In the genomic region with DNA sequence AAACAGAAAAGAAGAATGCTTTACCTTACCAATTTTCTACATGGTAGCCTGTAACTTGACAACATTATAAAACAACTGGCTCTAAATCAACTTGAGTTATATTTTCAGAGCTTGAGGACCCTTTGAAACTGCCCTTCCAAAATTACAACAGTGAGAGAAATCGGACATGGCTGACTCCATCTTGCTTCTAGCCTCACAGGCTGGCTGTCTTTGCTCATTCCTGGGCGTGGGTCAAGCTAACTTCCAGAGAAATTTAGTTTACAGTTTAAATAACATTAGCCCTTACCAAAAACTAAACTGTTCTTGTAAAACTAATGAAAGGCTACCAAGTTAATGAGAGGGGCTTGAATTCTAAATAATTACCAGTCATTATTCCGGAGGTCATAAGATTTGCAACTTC, we compare ENCODE assay signal across 15 cellular contexts.
DNase-seq lines count a peak whose midpoint lies in the region; ATAC-seq and TF ChIP-seq lines count a peak whose summit lies in the region.
"Had no signal": no experiment of that assay in that cellular context is flagged by ENCODE, and none has a peak within 500 bp of the region (broad histone marks: within the 10 kb centered on the region; RNA-seq: fewer than 3 reads in every experiment).

No MANE protein-coding gene starts in this region.

- peaks cover 11% of the 10 kb centered on the region for H3K36me3 ChIP-seq in GM23338 (ENCODE audit: insufficient read depth)
- no peaks in the 10 kb centered on the region for H3K36me3 ChIP-seq in mesendoderm (ENCODE audit: control insufficient read depth, insufficient read depth, low read length)
- H3K36me3 ChIP-seq in neuronal stem cell (replicated peaks in 1 of 2; ENCODE audit: control insufficient read depth in 2 of 2, insufficient read depth in 2 of 2, low read length in 2 of 2), result no peaks in the 10 kb centered on the region
- H3K36me3 ChIP-seq: BE2C, HAP-1 had no signal

- H3K4me1 Mint-ChIP-seq in CD14-positive monocyte (peaks cover 32% of the 10 kb centered on the region), GM23338 (peaks cover 7% of the 10 kb centered on the region)

- H3K9ac ChIP-seq in mesendoderm (ENCODE audit: low read length), result no peak overlapping the region
- H3K9ac ChIP-seq in neuronal stem cell (ENCODE audit: low read depth, low read length, poor library complexity), result no peak overlapping the region

- H3K9me3 Mint-ChIP-seq in CD14-positive monocyte (peaks cover 0 to 10% (median 2%) of the 10 kb centered on the region in 7 donors), GM23338 (peaks cover 37% of the 10 kb centered on the region)

- peaks cover 8% of the 10 kb centered on the region for H3K4me1 ChIP-seq in GM23338 (ENCODE audit: insufficient read depth)
- H3K4me1 ChIP-seq in mesendoderm (ENCODE audit: control insufficient read depth, low read depth, low read length), result peaks cover 6% of the 10 kb centered on the region
- H3K4me1 ChIP-seq in neuronal stem cell (ENCODE audit: control insufficient read depth in 2 of 2, insufficient read depth in 1 of 2, low read depth in 1 of 2, low read length in 2 of 2), result peaks cover 0 to 3% of the 10 kb centered on the region in 2 donors

- TF ChIP-seq CTCF in CD14-positive monocyte (IDR thresholded peaks at IDR 0.05) (no peak), GM23338 (conservative IDR thresholded peaks at IDR 0.05; ENCODE audit: low read depth in 2 of 2) (no peak)

- H2BK12ac ChIP-seq in neuronal stem cell (ENCODE audit: low read length), result no peak overlapping the region

- DNase-seq in CD14-positive monocyte (ENCODE audit: low spot score) (no peak), GM23338 (ENCODE audit: low spot score) (no peak), mesendoderm (no peak), neuronal stem cell (ENCODE audit: low spot score) (no peak), T-helper 1 cell (no peak), LoVo (ENCODE audit: low spot score) (no peak), NCI-H1930 (lab: John Stamatoyannopoulos, UW) (no peak)
- DNase-seq: BE2C; CD8-positive, alpha-beta T cell; COR-L47; DND-41; GDM1; GOT3 had no signal

- H3K27ac ChIP-seq in GM23338 (ENCODE audit: low read depth), result no peak overlapping the region
- no peak overlapping the region for H3K27ac ChIP-seq in mesendoderm (ENCODE audit: low read depth, low read length)
- no peak overlapping the region for H3K27ac ChIP-seq in neuronal stem cell (replicated peaks; ENCODE audit: low read length)
- H3K27ac ChIP-seq: C4-2B had no signal

- H3K27me3 Mint-ChIP-seq in CD14-positive monocyte (ENCODE audit: low read depth in 3 of 3) (peaks cover 0 to 2% (median 0%) of the 10 kb centered on the region in 3 donors), GM23338 (ENCODE audit: insufficient read depth, low read depth, poor library complexity) (no peaks in the 10 kb centered on the region)

- H3K79me1 ChIP-seq in mesendoderm (ENCODE audit: low read length) (no peaks in the 10 kb centered on the region), neuronal stem cell (ENCODE audit: low read depth, low read length) (no peaks in the 10 kb centered on the region)

- no peak overlapping the region for H3K4me3 ChIP-seq in GM23338
- H3K4me3 ChIP-seq in mesendoderm (ENCODE audit: low read length), result no peak overlapping the region
- no peak overlapping the region for H3K4me3 ChIP-seq in neuronal stem cell (ENCODE audit: low read length in 2 of 2)
- H3K4me3 ChIP-seq: HAP-1 had no signal

- no peaks in the 10 kb centered on the region for H3F3A ChIP-seq in GM23338 (replicated peaks; ENCODE audit: low read depth)

- H2AK5ac ChIP-seq in mesendoderm (ENCODE audit: low read length), result no peak overlapping the region
- H2AK5ac ChIP-seq in neuronal stem cell (ENCODE audit: low read depth, low read length), result no peak overlapping the region

- no peaks in the 10 kb centered on the region for H3K79me2 ChIP-seq in GM23338 (replicated peaks; ENCODE audit: insufficient read depth)
- no peaks in the 10 kb centered on the region for H3K79me2 ChIP-seq in mesendoderm (ENCODE audit: control insufficient read depth, insufficient read depth, low read length)

- peak overlapping the region; percentile 39 for H3K18ac ChIP-seq in mesendoderm (ENCODE audit: low read length)
- H3K18ac ChIP-seq in neuronal stem cell (ENCODE audit: low read length), result no peak overlapping the region

- H2BK15ac ChIP-seq in mesendoderm (replicated peaks; ENCODE audit: low read depth) (no peak overlapping the region), neuronal stem cell (ENCODE audit: low read length) (no peak overlapping the region)

- H3K27me3 ChIP-seq in GM23338 (ENCODE audit: insufficient read depth), result no peaks in the 10 kb centered on the region
- no peaks in the 10 kb centered on the region for H3K27me3 ChIP-seq in mesendoderm (ENCODE audit: insufficient read depth, low read length, poor library complexity)
- no peaks in the 10 kb centered on the region for H3K27me3 ChIP-seq in neuronal stem cell (ENCODE audit: control insufficient read depth in 3 of 3, insufficient read depth in 3 of 3, low read depth in 1 of 3, low read length in 3 of 3)
- H3K27me3 ChIP-seq: BE2C had no signal

- intact Hi-C loops in CD14-positive monocyte (cut with micrococcal nuclease), result no loop called here

- H4K5ac ChIP-seq in mesendoderm (ENCODE audit: low read length), result no peak overlapping the region

- H3K23ac ChIP-seq in mesendoderm (ENCODE audit: low read length), result no peak overlapping the region
- no peak overlapping the region for H3K23ac ChIP-seq in neuronal stem cell (ENCODE audit: low read depth, low read length, poor library complexity)

- WGBS in mesendoderm (ENCODE audit: extremely low coverage, insufficient coverage, low lambda C conversion rate), result no CpG with 5 or more reads among the region's 3 CpGs
- no CpG with 5 or more reads among the region's 3 CpGs for WGBS in neuronal stem cell (ENCODE audit: extremely low coverage in 2 of 2, insufficient read length in 2 of 2, insufficient replicate concordance in 1 of 2), 2 donors

- no peak overlapping the region for H3K4me3 Mint-ChIP-seq in CD14-positive monocyte
- H3K4me3 Mint-ChIP-seq in GM23338, result no peak overlapping the region
- H3K4me3 Mint-ChIP-seq: CD8-positive, alpha-beta T cell had no signal

- peaks cover 0 to 20% of the 10 kb centered on the region in 2 donors for H3K9me3 ChIP-seq in neuronal stem cell (replicated peaks in 1 of 2; ENCODE audit: control insufficient read depth in 2 of 2, insufficient read depth in 1 of 2, low read depth in 1 of 2, low read length in 2 of 2)

- H4K20me1 ChIP-seq in GM23338 (replicated peaks; ENCODE audit: insufficient read depth), result no peaks in the 10 kb centered on the region

- H3K14ac ChIP-seq in neuronal stem cell (ENCODE audit: low read length), result no peak overlapping the region

- no peak overlapping the region for H3K4me2 ChIP-seq in GM23338
- H3K4me2 ChIP-seq in mesendoderm (ENCODE audit: low read length), result no peak overlapping the region
- no peak overlapping the region for H3K4me2 ChIP-seq in neuronal stem cell (ENCODE audit: insufficient read depth, low read length, poor library complexity, severe bottlenecking)

- H3K9me2 ChIP-seq in GM23338 (ENCODE audit: insufficient read depth), result 0 out of 2 replicates have a peak, but pooled peaks cover 5% of the 10 kb centered on the region

- H2BK5ac ChIP-seq in mesendoderm (ENCODE audit: low read length) (no peak overlapping the region), neuronal stem cell (ENCODE audit: low read length) (no peak overlapping the region)

- H3K4ac ChIP-seq in mesendoderm (ENCODE audit: low read depth, low read length) (no peak overlapping the region), neuronal stem cell (ENCODE audit: low read length) (no peak overlapping the region)

- H4K8ac ChIP-seq in mesendoderm (ENCODE audit: low read depth, low read length), result no peak overlapping the region
- no peak overlapping the region for H4K8ac ChIP-seq in neuronal stem cell (ENCODE audit: low read depth, low read length)

- no peak overlapping the region for H3K56ac ChIP-seq in mesendoderm (ENCODE audit: low read length)

- H4K91ac ChIP-seq in neuronal stem cell (ENCODE audit: low read depth, low read length, poor library complexity), result no peak overlapping the region

- no peaks in the 10 kb centered on the region for H3K36me3 Mint-ChIP-seq in CD14-positive monocyte
- peaks cover 48% of the 10 kb centered on the region for H3K36me3 Mint-ChIP-seq in GM23338 (ENCODE audit: low read depth)
- H3K36me3 Mint-ChIP-seq: CD8-positive, alpha-beta T cell had no signal

- ATAC-seq in GM23338, result no peak
- ATAC-seq: CD8-positive, alpha-beta T cell had no signal

- H2BK120ac ChIP-seq in mesendoderm (ENCODE audit: low read depth, low read length) (no peak overlapping the region), neuronal stem cell (ENCODE audit: low read depth, low read length) (no peak overlapping the region)

- peak overlapping the region in 4 of 7 donors; percentile 28 to 76 (median 63) for H3K27ac Mint-ChIP-seq in CD14-positive monocyte
- H3K27ac Mint-ChIP-seq in GM23338, result no peak overlapping the region
- H3K27ac Mint-ChIP-seq: CD8-positive, alpha-beta T cell had no signal

- H2AFZ ChIP-seq in GM23338 (peak overlapping the region; percentile 60), neuronal stem cell (ENCODE audit: low read length) (peak overlapping the region; percentile 73)

TF ChIP-seq in GM23338, 12 proteins besides CTCF, POLR2A, EP300 and RAD21 (continues in another document):
- no peak for TF ChIP-seq ZNF331 (CRISPR knock-in tag; IDR thresholded peaks at IDR 0.05; ENCODE audit: low read depth)
- TF ChIP-seq NANOG (IDR thresholded peaks at IDR 0.05; ENCODE audit: borderline replicate concordance), result no peak
- TF ChIP-seq STAT1 (IDR thresholded peaks at IDR 0.05; ENCODE audit: unreplicated experiment), result no peak
- no peak for TF ChIP-seq ZNF114 (CRISPR knock-in tag; IDR thresholded peaks at IDR 0.05)
- TF ChIP-seq, protein P1, sequence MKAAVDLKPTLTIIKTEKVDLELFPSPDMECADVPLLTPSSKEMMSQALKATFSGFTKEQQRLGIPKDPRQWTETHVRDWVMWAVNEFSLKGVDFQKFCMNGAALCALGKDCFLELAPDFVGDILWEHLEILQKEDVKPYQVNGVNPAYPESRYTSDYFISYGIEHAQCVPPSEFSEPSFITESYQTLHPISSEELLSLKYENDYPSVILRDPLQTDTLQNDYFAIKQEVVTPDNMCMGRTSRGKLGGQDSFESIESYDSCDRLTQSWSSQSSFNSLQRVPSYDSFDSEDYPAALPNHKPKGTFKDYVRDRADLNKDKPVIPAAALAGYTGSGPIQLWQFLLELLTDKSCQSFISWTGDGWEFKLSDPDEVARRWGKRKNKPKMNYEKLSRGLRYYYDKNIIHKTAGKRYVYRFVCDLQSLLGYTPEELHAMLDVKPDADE (IDR thresholded peaks at IDR 0.05), result no peak
- TF ChIP-seq CREB1 (CRISPR knock-in tag; IDR thresholded peaks at IDR 0.05; ENCODE audit: low read depth), result no peak
- TF ChIP-seq JUNB (IDR thresholded peaks at IDR 0.05; ENCODE audit: unreplicated experiment), result no peak
- TF ChIP-seq POLR2AphosphoS5 (IDR thresholded peaks at IDR 0.05; ENCODE audit: low read depth), result no peak
